16 cellular contexts compared by ENCODE assay signal in genomic region chr20:32411955-32412706, GRCh38. TPM values are rescaled to one million over a fixed set of nuclear protein-coding genes. Genes with fewer than 3 reads are reported as not detected.
A peak's percentile ranks its signal among the peaks of the same experiment; 100 is the strongest.
DNase-seq lines count a peak whose midpoint lies in the region; ATAC-seq lines count a peak whose summit lies in the region.
"Had no signal": no experiment of that assay in that cellular context is flagged by ENCODE, and none has a peak within 500 bp of the region (broad histone marks: within the 10 kb centered on the region; RNA-seq: fewer than 3 reads in every experiment).

No MANE protein-coding gene starts in this region.

- H3K36me3 Mint-ChIP-seq in activated CD4-positive, alpha-beta T cell treated with anti-CD3 and anti-CD28 coated beads, Interleukin-2, amount 10 ng/mL, durations not matched to agents 7 days and 5 days (ENCODE audit: low read depth), result peaks cover 30% of the 10 kb centered on the region
- H3K36me3 Mint-ChIP-seq in IgD-negative memory B cell, result peaks cover 9% of the 10 kb centered on the region
- peaks cover 4 to 8% of the 10 kb centered on the region in 2 donors for H3K36me3 Mint-ChIP-seq in naive B cell

- peak; percentile 87 to 88 for ATAC-seq in naive B cell (ENCODE audit: low read depth in 2 of 2)
- ATAC-seq in GM19035 (IDR thresholded peaks at IDR 0.05; ENCODE audit: unreplicated experiment), result no peak
- ATAC-seq: A549 had no signal

- CTCF ChIA-PET in activated CD4-positive, alpha-beta T cell treated with anti-CD3 and anti-CD28 coated beads, Interleukin-2, amount 10 ng/mL, durations not matched to agents 7 days and 5 days (lab: Charles Lee), result interaction anchor here (0.7 to 0.9 kb wide), 2 partner anchors 58 to 1000 kb away, joined by 3 read pairs; no protein-coding TSS in a partner anchor

- no peaks in the 10 kb centered on the region for H3K27me3 Mint-ChIP-seq in activated CD4-positive, alpha-beta T cell treated with anti-CD3 and anti-CD28 coated beads, Interleukin-2, amount 10 ng/mL, durations not matched to agents 7 days and 5 days
- no peaks in the 10 kb centered on the region for H3K27me3 Mint-ChIP-seq in IgD-negative memory B cell
- H3K27me3 Mint-ChIP-seq in naive B cell, result no peaks in the 10 kb centered on the region

- no peaks in the 10 kb centered on the region for H3K9me3 Mint-ChIP-seq in activated CD4-positive, alpha-beta T cell treated with anti-CD3 and anti-CD28 coated beads, Interleukin-2, amount 10 ng/mL, durations not matched to agents 7 days and 5 days
- no peaks in the 10 kb centered on the region for H3K9me3 Mint-ChIP-seq in IgD-negative memory B cell
- no peaks in the 10 kb centered on the region for H3K9me3 Mint-ChIP-seq in naive B cell
- H3K9me3 Mint-ChIP-seq: endodermal cell had no signal

- no peak overlapping the region for H3K4me3 Mint-ChIP-seq in activated CD4-positive, alpha-beta T cell treated with anti-CD3 and anti-CD28 coated beads, Interleukin-2, amount 10 ng/mL, durations not matched to agents 7 days and 5 days
- H3K4me3 Mint-ChIP-seq in IgD-negative memory B cell (peak overlapping the region in 2 of 4 donors; percentile 25 to 68), naive B cell (peak overlapping the region in 7 of 8 donors; percentile 9 to 88 (median 50))
- H3K4me3 Mint-ChIP-seq: endodermal cell had no signal

- DNase-seq in activated CD4-positive, alpha-beta T cell treated with anti-CD3 and anti-CD28 coated beads, Interleukin-2, amount 10 ng/mL, durations not matched to agents 7 days and 5 days, result no peak
- DNase-seq in activated CD4-positive, alpha-beta T cell treated with anti-CD3 and anti-CD28 coated beads for 48 hours, result no peak
- DNase-seq in RPMI8226 (peak; percentile 7), naive B cell (peak; percentile 26), putamen (ENCODE audit: low spot score) (no peak)
- DNase-seq in stimulated activated naive CD4-positive, alpha-beta T cell treated with Interleukin-2 at 50 U/mL for 16 hours (lab: John Stamatoyannopoulos, UW), result no peak
- DNase-seq: adrenal gland; Caco-2; endodermal cell; left ventricle myocardium inferior; MG63; stimulated activated CD4-positive, alpha-beta T cell treated with anti-CD3 and anti-CD28 coated beads, Interleukin-15, amount 100 ng/mL, for 24 hours; substantia nigra had no signal

- POLR2A ChIA-PET in activated CD4-positive, alpha-beta T cell treated with anti-CD3 and anti-CD28 coated beads, Interleukin-2, amount 10 ng/mL, durations not matched to agents 7 days and 5 days (lab: Charles Lee), result no interaction called here

- H3K4me1 Mint-ChIP-seq in activated CD4-positive, alpha-beta T cell treated with anti-CD3 and anti-CD28 coated beads, Interleukin-2, amount 10 ng/mL, durations not matched to agents 7 days and 5 days, result peaks cover 55% of the 10 kb centered on the region
- H3K4me1 Mint-ChIP-seq in IgD-negative memory B cell (peaks cover 29 to 40% (median 39%) of the 10 kb centered on the region in 3 donors), naive B cell (peaks cover 45 to 58% (median 48%) of the 10 kb centered on the region in 3 donors)

- H3K27ac Mint-ChIP-seq in activated CD4-positive, alpha-beta T cell treated with anti-CD3 and anti-CD28 coated beads, Interleukin-2, amount 10 ng/mL, durations not matched to agents 7 days and 5 days, result peak overlapping the region; percentile 19
- H3K27ac Mint-ChIP-seq in IgD-negative memory B cell, result peak overlapping the region in 2 of 3 donors; percentile 52 to 93
- H3K27ac Mint-ChIP-seq in naive B cell, result peak overlapping the region in 5 of 6 donors; percentile 56 to 98 (median 69)
- H3K27ac Mint-ChIP-seq: endodermal cell had no signal

RNA-seq across cellular contexts. Expression of gene ASXL1, which starts 54.0 kb away (rescaled TPM):
- 100 to 1,000 TPM; 110 TPM for total RNA-seq in activated CD4-positive, alpha-beta T cell treated with anti-CD3 and anti-CD28 coated beads, Interleukin-2, amount 10 ng/mL, durations not matched to agents 7 days and 5 days
- polyA plus RNA-seq in IgD-negative memory B cell (24.5 TPM), naive B cell (ENCODE audit: low read depth in 6 of 6) (10 to 100 TPM in 4 of 6 donors, 1 to 10 TPM in 2; 9.4 to 22.6 (median 13.0) TPM)

Comparison
In these comparisons a context has a peak if more than half of its experiments do, and no peak if none do; other contexts are left out.
1. DNase-seq: peak in RPMI8226 (single experiment) and naive B cell (single experiment); none in activated CD4-positive, alpha-beta T cell treated with anti-CD3 and anti-CD28 coated beads, Interleukin-2, amount 10 ng/mL, durations not matched to agents 7 days and 5 days (single experiment), activated CD4-positive, alpha-beta T cell treated with anti-CD3 and anti-CD28 coated beads for 48 hours (single experiment), stimulated activated naive CD4-positive, alpha-beta T cell treated with Interleukin-2 at 50 U/mL for 16 hours (single experiment) and putamen (single experiment).
2. H3K27ac Mint-ChIP-seq: peak in every context shown above with its lines; median percentile 72 in IgD-negative memory B cell; 69 in naive B cell; 19 in activated CD4-positive, alpha-beta T cell treated with anti-CD3 and anti-CD28 coated beads, Interleukin-2, amount 10 ng/mL, durations not matched to agents 7 days and 5 days.